Comparison of ENCODE assay signal across 20 cellular contexts in genomic region chr22:37254867-37255233, GRCh38. TPM values are rescaled to one million over a fixed set of nuclear protein-coding genes. Genes with fewer than 3 reads are reported as not detected.
DNase-seq lines count a peak whose midpoint lies in the region; ATAC-seq, FAIRE-seq and TF ChIP-seq lines count a peak whose summit lies in the region.
"Had no signal": no experiment of that assay in that cellular context is flagged by ENCODE, and none has a peak within 500 bp of the region (broad histone marks: within the 10 kb centered on the region; RNA-seq: fewer than 3 reads in every experiment).

No MANE protein-coding gene starts in this region.

- POLR2A ChIA-PET in K562 (lab: Yijun Ruan, JAX): no interaction called here

- no peaks in the 10 kb centered on the region for H3K9me1 ChIP-seq in K562 (ENCODE audit: control insufficient read depth, insufficient read depth, low read length)

- peaks cover 42% of the 10 kb centered on the region for H3K27me3 Mint-ChIP-seq in type B pancreatic cell

- BruUV-seq in K562 (replicated peaks; lab: Mats Ljungman, UMichigan): no TSS peak

- H3K4me3 ChIP-seq in GM23248: no peak overlapping the region
- H3K4me3 ChIP-seq in K562: no peak overlapping the region
- H3K4me3 ChIP-seq: BLaER1 treated with 17β-estradiol and CSF1 and Interleukin-3, amounts not matched to agents 10 nM and 100 nM; cardiac muscle cell; gastrocnemius medialis; lung; SK-N-MC had no signal

- no peak overlapping the region for H3K4me3 Mint-ChIP-seq in type B pancreatic cell
- H3K4me3 Mint-ChIP-seq: nephron progenitor cell had no signal

- ATAC-seq in K562: no peak
- ATAC-seq in GM18511 (IDR thresholded peaks at IDR 0.05; ENCODE audit: unreplicated experiment): no peak
- ATAC-seq in HG03108 (IDR thresholded peaks at IDR 0.05; ENCODE audit: unreplicated experiment): no peak
- ATAC-seq: gastrocnemius medialis had no signal

- H4K20me1 ChIP-seq in GM23248 (ENCODE audit: insufficient read depth) (no peaks in the 10 kb centered on the region), K562 (replicated peaks; ENCODE audit: control insufficient read depth, insufficient read depth, low read length) (no peaks in the 10 kb centered on the region)
- H4K20me1 ChIP-seq: BLaER1 treated with 17β-estradiol and CSF1 and Interleukin-3, amounts not matched to agents 10 nM and 100 nM had no signal

- H3K9ac ChIP-seq in GM23248 (no peak overlapping the region), K562 (ENCODE audit: insufficient read depth in 1 of 2, low read depth in 2 of 2, low read length in 2 of 2) (no peak overlapping the region; a peak in 1 of 4 replicates)
- H3K9ac ChIP-seq: BLaER1 treated with 17β-estradiol and CSF1 and Interleukin-3, amounts not matched to agents 10 nM and 100 nM had no signal

- H2AFZ ChIP-seq in GM23248 (no peak overlapping the region), K562 (ENCODE audit: low read depth, low read length) (peak overlapping the region; percentile 17; the same call in 1 of the 2 replicates)

- H3K27ac Mint-ChIP-seq in type B pancreatic cell: no peak overlapping the region
- H3K27ac Mint-ChIP-seq: nephron progenitor cell had no signal

- H3K4me2 ChIP-seq in GM23248 (ENCODE audit: unreplicated experiment) (peak overlapping the region; percentile 16), K562 (ENCODE audit: insufficient read depth, low read length) (no peak overlapping the region)

- H3K9me2 ChIP-seq in GM23248 (ENCODE audit: insufficient read depth): no peaks in the 10 kb centered on the region

- no peak for TF ChIP-seq EP300 in K562 (IDR thresholded peaks at IDR 0.05; ENCODE audit: low read length)

- no peaks in the 10 kb centered on the region; the same call in 1 of the 2 replicates for H3K27me3 ChIP-seq in GM23248 (replicated peaks; ENCODE audit: insufficient read depth)
- no peaks in the 10 kb centered on the region for H3K27me3 ChIP-seq in K562 (ENCODE audit: control insufficient read depth in 2 of 2, insufficient read depth in 2 of 2, low read length in 2 of 2)

- no peak for TF ChIP-seq CTCF in K562 (IDR thresholded peaks at IDR 0.05 in 2 of 3, conservative IDR thresholded peaks at IDR 0.05 in 1 of 3; ENCODE audit: insufficient read depth in 2 of 3, low read depth in 1 of 3, low read length in 3 of 3)
- no peak for TF ChIP-seq CTCF in type B pancreatic cell (conservative IDR thresholded peaks at IDR 0.05)

- TF ChIP-seq POLR2A in K562 (conservative IDR thresholded peaks at IDR 0.05): no peak

- peaks cover 12% of the 10 kb centered on the region for H3K4me1 ChIP-seq in GM23248 (ENCODE audit: insufficient read depth)
- peaks cover 4 to 15% of the 10 kb centered on the region in 2 experiments; a peak in 4 of 5 replicates for H3K4me1 ChIP-seq in K562 (replicated peaks in 1 of 2; ENCODE audit: control insufficient read depth in 2 of 2, insufficient read depth in 2 of 2, low read length in 2 of 2)
- H3K4me1 ChIP-seq: gastrocnemius medialis had no signal

- H3K36me3 ChIP-seq in GM23248 (ENCODE audit: low read depth): no peaks in the 10 kb centered on the region
- no peaks in the 10 kb centered on the region for H3K36me3 ChIP-seq in K562 (ENCODE audit: control insufficient read depth, insufficient read depth, low read length)
- H3K36me3 ChIP-seq: BLaER1 treated with 17β-estradiol and CSF1 and Interleukin-3, amounts not matched to agents 10 nM and 100 nM; cardiac muscle cell; gastrocnemius medialis had no signal

- H3K79me2 ChIP-seq in GM23248 (ENCODE audit: insufficient read depth) (no peaks in the 10 kb centered on the region), K562 (ENCODE audit: control insufficient read depth, insufficient read depth, low read length) (no peaks in the 10 kb centered on the region)

- intact Hi-C loops in K562 (cut with micrococcal nuclease): no loop called here

- no peak for DNase-seq in GM23248
- DNase-seq in OCI-M1 (lab: John Stamatoyannopoulos, UW): peak; percentile 71
- DNase-seq in K562 (ENCODE audit: extremely low read depth in 1 of 4, low spot score in 3 of 4): peak in 1 of 4 experiments; percentile 47
- DNase-seq in iris pigment epithelial cell (ENCODE audit: low read depth): peak; percentile 73
- no peak for DNase-seq in type B pancreatic cell (ENCODE audit: extremely low spot score, unreplicated experiment)
- DNase-seq: activated gamma-delta T cell treated with Interleukin-2 at 50 U/mL for 16 hours, gastrocnemius medialis, Kasumi-1, NCI-H146, nephron progenitor cell, retina had no signal

- 47 to 53% methylated on average over 5 of the region's 5 CpGs for WGBS in GM23248 (ENCODE audit: low coverage in 1 of 2, low lambda C conversion rate in 2 of 2, missing lambda C conversion rate in 2 of 2), 2 experiments
- WGBS in K562 (ENCODE audit: insufficient coverage, low coverage, missing lambda C conversion rate): 11% methylated on average over 5 of the region's 5 CpGs

- in situ Hi-C loops in GM23248 (cut with MboI) (no loop called here), K562 (cut with MboI) (no loop called here)

- H3K9me3 Mint-ChIP-seq in type B pancreatic cell: no peaks in the 10 kb centered on the region
- H3K9me3 Mint-ChIP-seq: nephron progenitor cell had no signal

- H3K9me3 ChIP-seq in GM23248 (ENCODE audit: low read depth) (no peaks in the 10 kb centered on the region), K562 (replicated peaks; ENCODE audit: control insufficient read depth, insufficient read depth, low read depth, low read length) (no peaks in the 10 kb centered on the region)
- H3K9me3 ChIP-seq: BLaER1 treated with 17β-estradiol and CSF1 and Interleukin-3, amounts not matched to agents 10 nM and 100 nM; gastrocnemius medialis had no signal

- peaks cover 14% of the 10 kb centered on the region for H3K4me1 Mint-ChIP-seq in type B pancreatic cell (ENCODE audit: unreplicated experiment)

- FAIRE-seq in K562 (lab: Jason Lieb, UNC): peak; percentile 64
- FAIRE-seq: GM18507 had no signal

- TF ChIP-seq RAD21 in K562 (CRISPR knock-in tag; conservative IDR thresholded peaks at IDR 0.05 in 1 of 2, IDR thresholded peaks at IDR 0.05 in 1 of 2): no peak

- H3F3A ChIP-seq in GM23248 (ENCODE audit: insufficient read depth): 0 out of 2 replicates have a peak, but pooled peaks cover 7% of the 10 kb centered on the region

- CTCF ChIA-PET in K562 (lab: Yijun Ruan, JAX; ENCODE audit: low intra/inter-chr PET ratio): no interaction called here

- H3K36me3 Mint-ChIP-seq in type B pancreatic cell: no peaks in the 10 kb centered on the region

- H3K27ac ChIP-seq in GM23248: no peak overlapping the region
- no peak overlapping the region for H3K27ac ChIP-seq in K562 (ENCODE audit: extremely low read depth, low read depth, low read length)
- H3K27ac ChIP-seq: BLaER1 treated with 17β-estradiol and CSF1 and Interleukin-3, amounts not matched to agents 10 nM and 100 nM; cardiac muscle cell; gastrocnemius medialis; SK-N-MC; VCaP had no signal

RNA-seq across cellular contexts. Expression of gene RAC2, which starts 10.8 kb away (rescaled TPM):
- total RNA-seq in GM23248 (2014; rRNA removed; shearing (Covaris generic)): 32.8 and 35.1 TPM in 2 replicates
- polyA plus RNA-seq in GM23248 (2016; fragmentation: Nextera tagmentation; extraction: Ambion mirVana) (34.9 and 36.3 TPM in 2 replicates), K562 (2011; rRNA removed) (43.3 and 102 TPM in 2 replicates), K562 (2014; fragmentation: Illumina TruSeq; extraction: Trizol) (103 and 132 TPM in 2 replicates), K562 (2014; fragmentation: Nextera tagmentation; extraction: Ambion mirVana) (10 to 100 TPM; 25.4 to 26.8 TPM), K562 (2014; rRNA removed) (49.1 and 51.0 TPM in 2 replicates)
- total RNA-seq in K562 (2011; cell fraction: chromatin; rRNA removed; ENCODE audit: low replicate concordance): 47.8 and 143 TPM in 2 replicates
- total RNA-seq in K562 (2011; cell fraction: nucleolus; rRNA removed): 99.9 and 118 TPM in 2 replicates
- 74.1 and 109 TPM in 2 replicates for total RNA-seq in K562 (2011; cell fraction: nucleoplasm; rRNA removed)
- total RNA-seq in K562 (2014; rRNA removed) (40.4 and 59.3 TPM in 2 replicates), K562 (2014; rRNA removed; fragmentation: Illumina TruSeq; extraction: Trizol) (18.6 and 22.7 TPM in 2 replicates), K562 (2015; rRNA removed; fragmentation: Illumina TruSeq; extraction: Trizol) (45.1 and 50.1 TPM in 2 replicates), K562 (2021) (82.8 and 95.3 TPM in 2 replicates), type B pancreatic cell (ENCODE audit: low replicate concordance) (0.24 and 1.2 TPM in 2 replicates)
- polyA plus RNA-seq in K562 (2011; cell fraction: cytosol; rRNA removed): 74.7 and 120 TPM in 2 replicates
- 95.0 and 171 TPM in 2 replicates for polyA plus RNA-seq in K562 (2011; cell fraction: nucleus; rRNA removed)
- 151 and 373 TPM in 2 replicates for polyA plus RNA-seq in K562 (2012)
- 25.1 and 30.5 TPM in 2 replicates for polyA minus RNA-seq in K562 (2011; rRNA and poly(A)+ RNA removed)
- 62.2 and 68.9 TPM in 2 replicates for polyA minus RNA-seq in K562 (2011; cell fraction: cytosol; rRNA and poly(A)+ RNA removed)
- polyA minus RNA-seq in K562 (2011; cell fraction: nucleus; rRNA and poly(A)+ RNA removed): 69.4 and 73.9 TPM in 2 replicates

RNA-seq across cellular contexts. Expression of gene CYTH4, which starts 27.5 kb away (rescaled TPM):
- total RNA-seq in GM23248 (2014; rRNA removed; shearing (Covaris generic)): not detected in 2 replicates
- polyA plus RNA-seq in GM23248 (2016; fragmentation: Nextera tagmentation; extraction: Ambion mirVana) (not detected in 2 replicates), K562 (2011; rRNA removed) (2.0 and 2.5 TPM in 2 replicates), K562 (2014; fragmentation: Illumina TruSeq; extraction: Trizol) (0.28 and 0.33 TPM in 2 replicates), K562 (2014; fragmentation: Nextera tagmentation; extraction: Ambion mirVana) (under 1 TPM in 1 of 2 experiments, not detected in 1; 0.03 TPM), K562 (2014; rRNA removed) (0.73 and 1.1 TPM in 2 replicates)
- 1.6 and 4.0 TPM in 2 replicates for total RNA-seq in K562 (2011; cell fraction: chromatin; rRNA removed; ENCODE audit: low replicate concordance)
- 0.39 and 1.7 TPM in 2 replicates for total RNA-seq in K562 (2011; cell fraction: nucleolus; rRNA removed)
- 1.1 and 1.5 TPM in 2 replicates for total RNA-seq in K562 (2011; cell fraction: nucleoplasm; rRNA removed)
- total RNA-seq in K562 (2014; rRNA removed) (0.33 and 0.68 TPM in 2 replicates), K562 (2014; rRNA removed; fragmentation: Illumina TruSeq; extraction: Trizol) (0.10 and 0.18 TPM in 2 replicates), K562 (2015; rRNA removed; fragmentation: Illumina TruSeq; extraction: Trizol) (0.54 and 0.60 TPM in 2 replicates), K562 (2021) (0.58 and 0.75 TPM in 2 replicates), type B pancreatic cell (ENCODE audit: low replicate concordance) (not detected in 2 replicates)
- polyA plus RNA-seq in K562 (2011; cell fraction: cytosol; rRNA removed): 1.4 and 2.9 TPM in 2 replicates
- polyA plus RNA-seq in K562 (2011; cell fraction: nucleus; rRNA removed): 6.2 and 14.7 TPM in 2 replicates
- 1.3 and 1.6 TPM in 2 replicates for polyA plus RNA-seq in K562 (2012)
- polyA minus RNA-seq in K562 (2011; rRNA and poly(A)+ RNA removed): 1.7 and 1.8 TPM in 2 replicates
- polyA minus RNA-seq in K562 (2011; cell fraction: cytosol; rRNA and poly(A)+ RNA removed): 1.6 TPM in 1 of 2 replicates, not detected in the other
- 1.6 and 2.6 TPM in 2 replicates for polyA minus RNA-seq in K562 (2011; cell fraction: nucleus; rRNA and poly(A)+ RNA removed)
- total RNA-seq: cardiac muscle cell, NCI-H460 had no signal
- polyA plus RNA-seq: cardiac muscle cell had no signal

RNA-seq across cellular contexts. Expression of gene SSTR3, which starts 42.6 kb away (rescaled TPM):
- not detected in 2 replicates for total RNA-seq in GM23248 (2014; rRNA removed; shearing (Covaris generic))
- not detected in 2 replicates for polyA plus RNA-seq in GM23248 (2016; fragmentation: Nextera tagmentation; extraction: Ambion mirVana)
- 0.07 TPM in 1 of 2 replicates, not detected in the other for total RNA-seq in K562 (2011; cell fraction: chromatin; rRNA removed; ENCODE audit: low replicate concordance)
- not detected in 2 replicates for total RNA-seq in K562 (2011; cell fraction: nucleolus; rRNA removed)
- 0.07 TPM in 1 of 2 replicates, not detected in the other for total RNA-seq in K562 (2011; cell fraction: nucleoplasm; rRNA removed)
- total RNA-seq in K562 (2014; rRNA removed): not detected in 2 replicates
- total RNA-seq in K562 (2014; rRNA removed; fragmentation: Illumina TruSeq; extraction: Trizol): not detected in 2 replicates
- total RNA-seq in K562 (2015; rRNA removed; fragmentation: Illumina TruSeq; extraction: Trizol): not detected in 2 replicates
- total RNA-seq in K562 (2021): not detected in 2 replicates
- polyA plus RNA-seq in K562 (2011; rRNA removed): 0.03 TPM in 1 of 2 replicates, not detected in the other
- 0.01 and 0.03 TPM in 2 replicates for polyA plus RNA-seq in K562 (2011; cell fraction: cytosol; rRNA removed)
- 0.09 TPM in 1 of 2 replicates, not detected in the other for polyA plus RNA-seq in K562 (2011; cell fraction: nucleus; rRNA removed)
- polyA plus RNA-seq in K562 (2012): 0.01 TPM in 1 of 2 replicates, not detected in the other
- polyA plus RNA-seq in K562 (2014; fragmentation: Illumina TruSeq; extraction: Trizol): not detected in 2 replicates
- not detected for polyA plus RNA-seq in K562 (2014; fragmentation: Nextera tagmentation; extraction: Ambion mirVana)
- polyA plus RNA-seq in K562 (2014; rRNA removed): not detected in 2 replicates
- not detected in 2 replicates for polyA minus RNA-seq in K562 (2011; rRNA and poly(A)+ RNA removed)
- not detected in 2 replicates for polyA minus RNA-seq in K562 (2011; cell fraction: cytosol; rRNA and poly(A)+ RNA removed)
- not detected in 2 replicates for polyA minus RNA-seq in K562 (2011; cell fraction: nucleus; rRNA and poly(A)+ RNA removed)
- 2.4 and 3.4 TPM in 2 replicates for total RNA-seq in type B pancreatic cell (ENCODE audit: low replicate concordance)
- total RNA-seq: gastrocnemius medialis, NCI-H460 had no signal
- polyA plus RNA-seq: cardiac muscle cell had no signal

Comparison
In these comparisons a context has a peak if more than half of its experiments do, and no peak if none do; other contexts are left out.
1. DNase-seq: peak in OCI-M1 (single experiment) and iris pigment epithelial cell (single experiment); none in GM23248 (single experiment) and type B pancreatic cell (single experiment).